ENCODE assay signal across 17 cellular contexts in genomic region chr4:185261971-185262370, GRCh38. TPM values are rescaled to one million over a fixed set of nuclear protein-coding genes. Genes with fewer than 3 reads are reported as not detected.
DNase-seq lines count a peak whose midpoint lies in the region; ATAC-seq, FAIRE-seq and TF ChIP-seq lines count a peak whose summit lies in the region.
"Had no signal": no experiment of that assay in that cellular context is flagged by ENCODE, and none has a peak within 500 bp of the region (broad histone marks: within the 10 kb centered on the region; RNA-seq: fewer than 3 reads in every experiment).

No MANE protein-coding gene starts in this region.

- FAIRE-seq in GM12891 (lab: Jason Lieb, UNC), result peak; percentile 58
- FAIRE-seq: GM12878 had no signal

- no peak for ATAC-seq in HG03045 (IDR thresholded peaks at IDR 0.05; ENCODE audit: unreplicated experiment)
- ATAC-seq: GM12878 had no signal

- no peak for TF ChIP-seq POLR2A in GM12891 (IDR thresholded peaks at IDR 0.05; ENCODE audit: low read depth, low read length)

- H3K27ac ChIP-seq in caudate nucleus (ENCODE audit: low read depth, low read length), result peak overlapping the region; percentile 41

- DNase-seq in DMS153 (lab: John Stamatoyannopoulos, UW) (peak; percentile 76), GM12891 (ENCODE audit: insufficient read length, low spot score) (no peak), caudate nucleus (lab: John Stamatoyannopoulos, UW) (no peak), medulla oblongata (ENCODE audit: extremely low spot score) (peak; percentile 44), nucleus accumbens (lab: John Stamatoyannopoulos, UW) (no peak), NOMO-1 (lab: John Stamatoyannopoulos, UW; ENCODE audit: unreplicated experiment in 2 of 2) (no peak), dedifferentiated amniotic fluid mesenchymal stem cell (ENCODE audit: extremely low spot score) (no peak)
- DNase-seq: ACHN, GOT3, NCI-H1092 treated with DMSO at 0.1 percent for 48 hours, NCI-H187, NCI-H2227 treated with DMSO at 0.1 percent for 48 hours, NCI-H524, Right ventricle myocardium superior, SW 1271 had no signal

TF ChIP-seq in GM12891, 5 proteins besides CTCF, POLR2A, EP300 and RAD21:
- TF ChIP-seq PAX5 (IDR thresholded peaks at IDR 0.05; ENCODE audit: insufficient read depth, low read length, severe bottlenecking), result no peak

RNA-seq across cellular contexts. Expression of gene SNX25, which starts 52.6 kb away (rescaled TPM):
- 63.7 TPM for polyA plus RNA-seq in GM12891 (2012; ENCODE audit: low read depth, missing spikeins)

RNA-seq across cellular contexts. Expression of gene CFAP97, which starts 58.2 kb away (rescaled TPM):
- 17.8 TPM for polyA plus RNA-seq in GM12891 (2012; ENCODE audit: low read depth, missing spikeins)

Comparison
In these comparisons a context has a peak if more than half of its experiments do, and no peak if none do; other contexts are left out.
1. DNase-seq: peak in DMS153 (single experiment) and medulla oblongata (single experiment); none in GM12891 (single experiment), caudate nucleus (0 of 61), nucleus accumbens (0 of 56), NOMO-1 (0 of 2) and dedifferentiated amniotic fluid mesenchymal stem cell (single experiment).